Comparison of ENCODE assay signal across 8 cellular contexts in the genomic region with DNA sequence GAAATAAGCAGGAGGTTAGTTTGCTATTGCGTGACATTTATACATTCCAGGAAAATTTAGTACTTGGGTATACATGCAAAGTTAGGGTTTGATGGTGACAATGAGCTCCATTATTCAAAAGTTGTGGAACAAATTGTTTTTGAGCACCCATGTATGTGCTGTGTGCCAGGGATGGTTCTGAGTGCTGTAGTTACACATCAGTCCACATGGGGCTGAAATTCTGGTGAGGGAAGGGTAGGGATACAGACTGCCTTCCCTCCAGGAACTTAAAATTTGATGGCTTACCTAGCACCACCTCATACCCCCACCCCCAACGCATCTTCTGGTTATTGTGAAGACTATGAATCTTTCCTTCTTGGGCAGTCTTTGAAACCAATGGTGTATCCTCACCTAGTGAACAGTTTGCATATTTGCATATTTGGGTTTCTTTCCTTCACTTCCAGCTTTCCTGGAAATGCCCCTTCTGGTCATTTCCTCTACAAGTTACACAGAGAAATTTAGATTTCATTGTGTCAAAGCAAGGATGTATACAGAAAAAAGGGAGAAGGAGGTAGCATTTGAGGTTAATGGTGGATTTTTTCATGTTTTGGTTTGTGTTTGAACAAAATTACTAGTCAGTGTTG.
DNase-seq lines count a peak whose midpoint lies in the region; ATAC-seq, FAIRE-seq and TF ChIP-seq lines count a peak whose summit lies in the region.

No MANE protein-coding gene starts in this region.

- peaks cover 29 to 51% (median 43%) of the 10 kb centered on the region in 3 donors for H3K27me3 Mint-ChIP-seq in CD14-positive monocyte (ENCODE audit: low read depth in 3 of 3)

- peaks cover 23% of the 10 kb centered on the region for H3K4me1 Mint-ChIP-seq in CD14-positive monocyte

- POLR2A ChIA-PET in K562 (lab: Yijun Ruan, JAX): no interaction called here

- no peak overlapping the region for H3K18ac ChIP-seq in mesenchymal stem cell (ENCODE audit: low read depth in 1 of 2, low read length in 2 of 2)

- no peak overlapping the region for H2BK15ac ChIP-seq in mesenchymal stem cell (ENCODE audit: low read depth, poor library complexity, severe bottlenecking)

- H3K27me3 ChIP-seq in K562 (ENCODE audit: control insufficient read depth in 2 of 2, insufficient read depth in 2 of 2, low read length in 2 of 2) (peaks cover 6 to 16% of the 10 kb centered on the region in 2 experiments; a peak in 4 of 5 replicates), mesenchymal stem cell (ENCODE audit: control insufficient read depth in 1 of 2, insufficient read depth in 1 of 2, low read length in 2 of 2) (no peaks in the 10 kb centered on the region)

- CTCF ChIA-PET in K562 (lab: Yijun Ruan, JAX; ENCODE audit: low intra/inter-chr PET ratio): no interaction called here

- peaks cover 3% of the 10 kb centered on the region for H3K79me1 ChIP-seq in mesenchymal stem cell (replicated peaks; ENCODE audit: low read length, poor library complexity, severe bottlenecking)

- TF ChIP-seq POLR2A in K562 (conservative IDR thresholded peaks at IDR 0.05) (no peak), lower leg skin (IDR thresholded peaks at IDR 0.05) (no peak)

- no peak overlapping the region for H3K27ac Mint-ChIP-seq in CD14-positive monocyte

- H3K9me3 ChIP-seq in K562 (replicated peaks; ENCODE audit: control insufficient read depth, insufficient read depth, low read depth, low read length) (no peaks in the 10 kb centered on the region), mesenchymal stem cell (ENCODE audit: control insufficient read depth, low read length) (no peaks in the 10 kb centered on the region)

- H2BK120ac ChIP-seq in mesenchymal stem cell (ENCODE audit: low read depth, low read length): no peak overlapping the region

- DNase-seq in CD14-positive monocyte (ENCODE audit: low spot score): no peak
- DNase-seq in Jurkat, Clone E6-1 (ENCODE audit: low read depth, low spot score): peak; percentile 10
- peak; percentile 2 to 41 (median 26) for DNase-seq in K562 (ENCODE audit: extremely low read depth in 1 of 4, low spot score in 3 of 4)
- peak; percentile 71 for DNase-seq in mesenchymal stem cell
- no peak for DNase-seq in lower leg skin (ENCODE audit: low spot score in 2 of 2)
- no peak for DNase-seq in NCI-H1092 (lab: John Stamatoyannopoulos, UW)

- in situ Hi-C loops in K562 (cut with MboI): no loop called here

- H3K4ac ChIP-seq in mesenchymal stem cell (ENCODE audit: low read depth in 1 of 2, low read length in 2 of 2): no peak overlapping the region

- H3K79me2 ChIP-seq in K562 (ENCODE audit: control insufficient read depth, insufficient read depth, low read length): no peaks in the 10 kb centered on the region

- no peak overlapping the region for H3K4me3 ChIP-seq in Jurkat, Clone E6-1 (ENCODE audit: low read length)
- H3K4me3 ChIP-seq in K562 (no peak overlapping the region), mesenchymal stem cell (ENCODE audit: insufficient read depth in 1 of 2, low read depth in 1 of 2, low read length in 2 of 2) (peak overlapping the region in 1 of 2 experiments; percentile 89), lower leg skin (ENCODE audit: low read depth, poor library complexity, severe bottlenecking) (no peak overlapping the region)

- peak overlapping the region in 1 of 2 donors; percentile 94 for H3K4me3 Mint-ChIP-seq in CD14-positive monocyte

- H3K14ac ChIP-seq in mesenchymal stem cell (ENCODE audit: low read length in 2 of 2): no peak overlapping the region

- no peak overlapping the region for H3K23ac ChIP-seq in mesenchymal stem cell (ENCODE audit: low read length in 2 of 2)

- H3K9ac ChIP-seq in K562 (ENCODE audit: insufficient read depth in 1 of 2, low read depth in 2 of 2, low read length in 2 of 2) (no peak overlapping the region), mesenchymal stem cell (ENCODE audit: low read length) (peak overlapping the region; percentile 96)

- no TSS peak for BruUV-seq in K562 (replicated peaks; lab: Mats Ljungman, UMichigan)

- H4K20me1 ChIP-seq in K562 (replicated peaks; ENCODE audit: control insufficient read depth, insufficient read depth, low read length): no peaks in the 10 kb centered on the region

- no peak for TF ChIP-seq EP300 in K562 (IDR thresholded peaks at IDR 0.05; ENCODE audit: low read length)

- no peak overlapping the region for H2BK12ac ChIP-seq in mesenchymal stem cell (ENCODE audit: low read length in 2 of 2)

- WGBS in K562 (ENCODE audit: insufficient coverage, low coverage, missing lambda C conversion rate): 0% methylated on average over 2 of the region's 2 CpGs
- 70% methylated on average over 1 of the region's 2 CpGs for WGBS in mesenchymal stem cell
- 75 to 81% methylated on average over 2 of the region's 2 CpGs for WGBS in lower leg skin, 2 donors

- H3K36me3 ChIP-seq in K562 (ENCODE audit: control insufficient read depth, insufficient read depth, low read length): no peaks in the 10 kb centered on the region
- peaks cover 3 to 8% of the 10 kb centered on the region in 2 experiments for H3K36me3 ChIP-seq in mesenchymal stem cell (ENCODE audit: control insufficient read depth in 1 of 2, insufficient read depth in 2 of 2, low read depth in 1 of 2, low read length in 2 of 2)

- H2AFZ ChIP-seq in K562 (ENCODE audit: low read depth, low read length) (no peak overlapping the region), mesenchymal stem cell (ENCODE audit: low read depth, low read length) (no peak overlapping the region)

- TF ChIP-seq CTCF in CD14-positive monocyte (IDR thresholded peaks at IDR 0.05) (peak; percentile 60), K562 (IDR thresholded peaks at IDR 0.05 in 2 of 3, conservative IDR thresholded peaks at IDR 0.05 in 1 of 3; ENCODE audit: insufficient read depth in 2 of 3, low read depth in 1 of 3, low read length in 3 of 3) (0 out of 6 replicates have a peak, but pooled peaks of 2 of the 3 experiments have one; percentile 2 to 15), lower leg skin (IDR thresholded peaks at IDR 0.05) (no peak)

- peaks cover 0 to 8% (median 6%) of the 10 kb centered on the region in 7 donors for H3K9me3 Mint-ChIP-seq in CD14-positive monocyte

- H4K8ac ChIP-seq in mesenchymal stem cell (ENCODE audit: low read length): no peak overlapping the region

- no peaks in the 10 kb centered on the region for H3K9me1 ChIP-seq in K562 (ENCODE audit: control insufficient read depth, insufficient read depth, low read length)

- H3K27ac ChIP-seq in K562 (ENCODE audit: extremely low read depth, low read depth, low read length): no peak overlapping the region
- H3K27ac ChIP-seq in mesenchymal stem cell (ENCODE audit: low read length, poor library complexity, severe bottlenecking): peak overlapping the region; percentile 94

- TF ChIP-seq RAD21 in K562 (CRISPR knock-in tag; conservative IDR thresholded peaks at IDR 0.05 in 1 of 2, IDR thresholded peaks at IDR 0.05 in 1 of 2): no peak

- intact Hi-C loops in CD14-positive monocyte (cut with micrococcal nuclease) (no loop called here), K562 (cut with micrococcal nuclease) (no loop called here), lower leg skin (cut with DNase I; ENCODE audit: low total_unique reads) (no loop called here)

- no peak overlapping the region for H2AK5ac ChIP-seq in mesenchymal stem cell (ENCODE audit: low read length, severe bottlenecking)

- H3K36me3 Mint-ChIP-seq in CD14-positive monocyte: peaks cover 3 to 10% of the 10 kb centered on the region in 2 donors

- no peak overlapping the region for H4K91ac ChIP-seq in mesenchymal stem cell (ENCODE audit: low read length)

- H3K4me1 ChIP-seq in K562 (replicated peaks in 1 of 2; ENCODE audit: control insufficient read depth in 2 of 2, insufficient read depth in 2 of 2, low read length in 2 of 2): peaks cover 0 to 21% of the 10 kb centered on the region in 2 experiments; a peak in 2 of 5 replicates
- peaks cover 18% of the 10 kb centered on the region for H3K4me1 ChIP-seq in mesenchymal stem cell (ENCODE audit: control insufficient read depth, insufficient read depth, low read depth, low read length)

- no peak overlapping the region for H2BK5ac ChIP-seq in mesenchymal stem cell (ENCODE audit: low read depth, low read length, poor library complexity, severe bottlenecking)

- FAIRE-seq in K562 (lab: Jason Lieb, UNC): no peak

- H3K4me2 ChIP-seq in K562 (ENCODE audit: insufficient read depth, low read length) (no peak overlapping the region), mesenchymal stem cell (ENCODE audit: low read length, poor library complexity, severe bottlenecking) (peak overlapping the region; percentile 61)

- ATAC-seq in K562 (peak; percentile 54), HG02610 (IDR thresholded peaks at IDR 0.05; ENCODE audit: unreplicated experiment) (no peak), GM21786 (IDR thresholded peaks at IDR 0.05; ENCODE audit: unreplicated experiment) (no peak)

TF ChIP-seq in K562, 482 proteins besides CTCF, POLR2A, EP300 and RAD21 (continues in another document):
- TF ChIP-seq ZKSCAN8 (CRISPR knock-in tag; IDR thresholded peaks at IDR 0.05) (no peak), FOXJ2 (tag; IDR thresholded peaks at IDR 0.05) (no peak), SMAD2 (IDR thresholded peaks at IDR 0.05; ENCODE audit: low read depth, low read length) (no peak), ATF7 (IDR thresholded peaks at IDR 0.05) (no peak), ZNF695 (CRISPR knock-in tag; IDR thresholded peaks at IDR 0.05) (no peak), NFIC (IDR thresholded peaks at IDR 0.05) (no peak), ZNF23 (CRISPR knock-in tag; IDR thresholded peaks at IDR 0.05) (no peak), MXI1 (IDR thresholded peaks at IDR 0.05; ENCODE audit: low read depth, low read length) (no peak), TSC22D4 (tag; IDR thresholded peaks at IDR 0.05) (no peak), ZNF121 (CRISPR knock-in tag; conservative IDR thresholded peaks at IDR 0.05) (no peak)
- TF ChIP-seq, protein P1, sequence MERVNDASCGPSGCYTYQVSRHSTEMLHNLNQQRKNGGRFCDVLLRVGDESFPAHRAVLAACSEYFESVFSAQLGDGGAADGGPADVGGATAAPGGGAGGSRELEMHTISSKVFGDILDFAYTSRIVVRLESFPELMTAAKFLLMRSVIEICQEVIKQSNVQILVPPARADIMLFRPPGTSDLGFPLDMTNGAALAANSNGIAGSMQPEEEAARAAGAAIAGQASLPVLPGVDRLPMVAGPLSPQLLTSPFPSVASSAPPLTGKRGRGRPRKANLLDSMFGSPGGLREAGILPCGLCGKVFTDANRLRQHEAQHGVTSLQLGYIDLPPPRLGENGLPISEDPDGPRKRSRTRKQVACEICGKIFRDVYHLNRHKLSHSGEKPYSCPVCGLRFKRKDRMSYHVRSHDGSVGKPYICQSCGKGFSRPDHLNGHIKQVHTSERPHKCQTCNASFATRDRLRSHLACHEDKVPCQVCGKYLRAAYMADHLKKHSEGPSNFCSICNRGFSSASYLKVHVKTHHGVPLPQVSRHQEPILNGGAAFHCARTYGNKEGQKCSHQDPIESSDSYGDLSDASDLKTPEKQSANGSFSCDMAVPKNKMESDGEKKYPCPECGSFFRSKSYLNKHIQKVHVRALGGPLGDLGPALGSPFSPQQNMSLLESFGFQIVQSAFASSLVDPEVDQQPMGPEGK (CRISPR knock-in tag; IDR thresholded peaks at IDR 0.05; ENCODE audit: borderline replicate concordance): no peak

Comparison
In these comparisons a context has a peak if more than half of its experiments do, and no peak if none do; other contexts are left out.
1. DNase-seq: peak in Jurkat, Clone E6-1 (single experiment), K562 (4 of 4) and mesenchymal stem cell (single experiment); none in CD14-positive monocyte (single experiment), lower leg skin (0 of 2) and NCI-H1092 (single experiment).
2. CTCF ChIP-seq: peak in CD14-positive monocyte (single experiment) and K562 (2 of 3); none in lower leg skin (0 of 3).